ENCODE assay signal across 1 cellular context in the genomic region with DNA sequence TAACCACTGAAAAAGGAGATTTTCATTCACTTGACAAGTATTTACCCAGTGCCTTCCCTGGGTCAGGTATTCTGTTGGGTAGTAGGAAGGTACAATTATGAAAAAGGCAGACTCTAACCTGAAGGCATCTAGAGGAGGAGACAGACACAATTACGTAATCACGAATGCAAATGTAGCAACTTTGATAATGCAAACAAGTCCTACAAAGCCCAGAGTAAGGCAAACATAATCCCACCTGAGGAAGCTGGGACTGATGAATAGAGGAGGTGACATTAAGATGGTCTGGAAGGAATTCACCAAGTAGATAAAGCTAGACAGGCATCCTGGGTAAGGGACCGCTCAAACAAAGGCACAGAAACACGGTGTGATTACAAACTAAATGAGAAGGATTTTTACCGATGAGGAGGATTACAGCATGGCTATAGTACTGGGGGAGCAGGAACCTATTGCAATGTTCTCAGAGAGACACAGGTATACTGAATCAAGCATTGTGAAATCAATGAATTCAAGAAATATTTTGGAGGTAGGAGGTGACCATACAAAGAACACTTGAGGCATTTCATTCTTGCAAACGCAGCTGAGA.
TF ChIP-seq lines count a peak whose summit lies in the region.

No MANE protein-coding gene starts in this region.

TF ChIP-seq in GM23338, 12 proteins besides CTCF, POLR2A, EP300 and RAD21 (continued from another document):
- no peak for TF ChIP-seq NANOG (IDR thresholded peaks at IDR 0.05; ENCODE audit: borderline replicate concordance)
